Comparison of ENCODE assay signal across 20 cellular contexts in genomic region chr16:69804283-69804682, GRCh38. TPM values are rescaled to one million over a fixed set of nuclear protein-coding genes. Genes with fewer than 3 reads are reported as not detected.
DNase-seq lines count a peak whose midpoint lies in the region; FAIRE-seq and TF ChIP-seq lines count a peak whose summit lies in the region.
"Had no signal": no experiment of that assay in that cellular context is flagged by ENCODE, and none has a peak within 500 bp of the region (broad histone marks: within the 10 kb centered on the region; RNA-seq: fewer than 3 reads in every experiment).

No MANE protein-coding gene starts in this region.

- H3K36me3 Mint-ChIP-seq in progenitor cell of endocrine pancreas (ENCODE audit: insufficient read depth), result peaks cover 9% of the 10 kb centered on the region

- TF ChIP-seq CTCF in AG09309 (IDR thresholded peaks at IDR 0.05; ENCODE audit: control insufficient read depth, insufficient read depth, low read depth, low read length, missing control alignments), result no peak
- no peak for TF ChIP-seq CTCF in SK-N-SH (IDR thresholded peaks at IDR 0.05)
- TF ChIP-seq CTCF in fibroblast of mammary gland (conservative IDR thresholded peaks at IDR 0.05; ENCODE audit: control insufficient read depth, insufficient read depth, low read depth, low read length), result no peak
- TF ChIP-seq CTCF in progenitor cell of endocrine pancreas (IDR thresholded peaks at IDR 0.05; ENCODE audit: unreplicated experiment), result no peak
- TF ChIP-seq CTCF in GM20000 (IDR thresholded peaks at IDR 0.05; ENCODE audit: extremely low read depth, missing control alignments), result no peak
- no peak for TF ChIP-seq CTCF in kidney (IDR thresholded peaks at IDR 0.05; ENCODE audit: borderline replicate concordance, extremely low read depth, insufficient read depth)

- 6% methylated on average over 1 of the region's 1 CpG for WGBS in SK-N-SH (ENCODE audit: low lambda C conversion rate)

- H3K4me3 Mint-ChIP-seq in progenitor cell of endocrine pancreas (ENCODE audit: low read depth), result no peak overlapping the region
- H3K4me3 Mint-ChIP-seq: CD8-positive, alpha-beta memory T cell; GM23338 had no signal

- H3K36me3 ChIP-seq in SK-N-SH (replicated peaks in 1 of 2; ENCODE audit: control insufficient read depth in 1 of 2, insufficient read depth in 2 of 2, low read length in 1 of 2) (peaks cover 4 to 19% of the 10 kb centered on the region in 2 experiments), kidney (ENCODE audit: control insufficient read depth in 1 of 2, insufficient read depth in 2 of 2, low read length in 2 of 2) (peaks cover 7 to 13% of the 10 kb centered on the region in 2 donors)

- CTCF ChIA-PET in SK-N-SH (lab: Yijun Ruan, JAX), result interaction anchor here (1.1 to 1.5 kb wide), 2 partner anchors 126 to 133 kb away, joined by 3 to 8 read pairs; no protein-coding TSS in a partner anchor

- H3K27ac Mint-ChIP-seq in progenitor cell of endocrine pancreas, result peak overlapping the region; percentile 41
- H3K27ac Mint-ChIP-seq: GM23338 had no signal

- H3K4me2 ChIP-seq in SK-N-SH, result no peak overlapping the region
- H3K4me2 ChIP-seq: GM23338, PC-9 had no signal

- H3F3A ChIP-seq in SK-N-SH (replicated peaks; ENCODE audit: insufficient read depth), result peaks cover 16% of the 10 kb centered on the region

- peak; percentile 13 for DNase-seq in AG09309 (ENCODE audit: low read depth)
- DNase-seq in SK-N-SH, result no peak
- peak; percentile 55 for DNase-seq in fibroblast of mammary gland (ENCODE audit: low read depth)
- no peak for DNase-seq in progenitor cell of endocrine pancreas (ENCODE audit: low spot score, unreplicated experiment)
- DNase-seq in GM20000 (ENCODE audit: low spot score), result no peak
- no peak for DNase-seq in cardiac septum (ENCODE audit: low spot score)
- no peak for DNase-seq in kidney
- DNase-seq: C1 segment of cervical spinal cord; CD8-positive, alpha-beta memory T cell; DMS79 treated with DMSO at 0.1 percent for 48 hours; HCEC 1CT; NCI-H1092 treated with DMSO at 0.1 percent for 48 hours; NCI-H146; NCI-H2029 treated with DMSO at 0.1 percent for 48 hours; NCI-H2171; NCI-H526; PC-9; SIG-M5 had no signal

- H3K27me3 Mint-ChIP-seq in progenitor cell of endocrine pancreas, result no peaks in the 10 kb centered on the region
- H3K27me3 Mint-ChIP-seq: CD8-positive, alpha-beta memory T cell had no signal

- H3K9me3 ChIP-seq in SK-N-SH (no peaks in the 10 kb centered on the region), kidney (ENCODE audit: control insufficient read depth in 1 of 2, low read length in 2 of 2) (no peaks in the 10 kb centered on the region)

- no peaks in the 10 kb centered on the region for H3K9me2 ChIP-seq in SK-N-SH

- TF ChIP-seq RAD21 in SK-N-SH (IDR thresholded peaks at IDR 0.05; ENCODE audit: low read length), result no peak

- H3K4me3 ChIP-seq in AG09309 (ENCODE audit: control insufficient read depth, low read depth, low read length) (no peak overlapping the region), SK-N-SH (ENCODE audit: low read depth in 2 of 2, low read length in 1 of 2) (no peak overlapping the region), fibroblast of mammary gland (ENCODE audit: control insufficient read depth, low read depth, low read length) (no peak overlapping the region), kidney (ENCODE audit: low read length in 2 of 2) (no peak overlapping the region)
- H3K4me3 ChIP-seq: GM23338, PC-9 had no signal

- peak overlapping the region in 1 of 2 experiments; percentile 17; a peak in 1 of 4 replicates for H3K27ac ChIP-seq in SK-N-SH (ENCODE audit: low read depth in 2 of 2, low read length in 1 of 2)
- H3K27ac ChIP-seq in kidney (ENCODE audit: low read depth in 2 of 2, low read length in 2 of 2), result no peak overlapping the region
- H3K27ac ChIP-seq: PC-9, RWPE1 had no signal

- intact Hi-C loops in cardiac septum (cut with DNase I) (no loop called here), kidney (cut with DNase I) (no loop called here)

- H3K4me1 Mint-ChIP-seq in progenitor cell of endocrine pancreas (ENCODE audit: low read depth), result no peaks in the 10 kb centered on the region
- H3K4me1 Mint-ChIP-seq: CD8-positive, alpha-beta memory T cell; GM23338 had no signal

- H2AFZ ChIP-seq in SK-N-SH (ENCODE audit: low read depth), result no peak overlapping the region
- H2AFZ ChIP-seq: GM23338, PC-9 had no signal

- no peak for TF ChIP-seq EP300 in SK-N-SH (IDR thresholded peaks at IDR 0.05; ENCODE audit: borderline replicate concordance in 1 of 2, low read depth in 1 of 2, low read length in 1 of 2)

- no peaks in the 10 kb centered on the region for H4K20me1 ChIP-seq in SK-N-SH (ENCODE audit: insufficient read depth)

- no peaks in the 10 kb centered on the region for H3K79me2 ChIP-seq in SK-N-SH (ENCODE audit: insufficient read depth)

- no peak for FAIRE-seq in kidney (lab: Jason Lieb, UNC)

- H3K9me3 Mint-ChIP-seq in progenitor cell of endocrine pancreas (ENCODE audit: low read depth), result no peaks in the 10 kb centered on the region
- H3K9me3 Mint-ChIP-seq: CD8-positive, alpha-beta memory T cell; GM23338 had no signal

- H3K9ac ChIP-seq in SK-N-SH (no peak overlapping the region), kidney (ENCODE audit: low read length in 2 of 2) (no peak overlapping the region)

- no peaks in the 10 kb centered on the region for H3K27me3 ChIP-seq in SK-N-SH (ENCODE audit: insufficient read depth)

- H3K4me1 ChIP-seq in SK-N-SH (ENCODE audit: control insufficient read depth in 1 of 2, insufficient read depth in 2 of 2, low read depth in 1 of 2, low read length in 1 of 2), result no peaks in the 10 kb centered on the region; a peak in 1 of 4 replicates
- H3K4me1 ChIP-seq in kidney (ENCODE audit: control insufficient read depth in 1 of 2, insufficient read depth in 1 of 2, low read depth in 1 of 2, low read length in 2 of 2), result no peaks in the 10 kb centered on the region

- POLR2A ChIA-PET in SK-N-SH (lab: Yijun Ruan, JAX), result no interaction called here

TF ChIP-seq in SK-N-SH, 30 proteins besides CTCF, POLR2A, EP300 and RAD21:
- TF ChIP-seq ELF1 (IDR thresholded peaks at IDR 0.05) (no peak), SIN3A (IDR thresholded peaks at IDR 0.05; ENCODE audit: borderline replicate concordance, low read depth, low read length) (no peak), TCF12 (IDR thresholded peaks at IDR 0.05) (peak; percentile 45; the same call in 1 of the 2 replicates), JUND (IDR thresholded peaks at IDR 0.05) (no peak), POLR2AphosphoS5 (IDR thresholded peaks at IDR 0.05; ENCODE audit: low read depth, low read length) (no peak)

RNA-seq across cellular contexts. Expression of gene WWP2, which starts 42.2 kb away (rescaled TPM):
- polyA plus RNA-seq in SK-N-SH (2012; rRNA removed) (9.2 and 13.3 TPM in 2 replicates), kidney (ENCODE audit: insufficient read depth, low read depth, low replicate concordance) (30.0 TPM)
- 7.6 and 9.0 TPM in 2 replicates for polyA plus RNA-seq in SK-N-SH (2012; cell fraction: cytosol; rRNA removed)
- 24.1 and 30.3 TPM in 2 replicates for polyA plus RNA-seq in SK-N-SH (2012; cell fraction: nucleus; rRNA removed)
- total RNA-seq in progenitor cell of endocrine pancreas (58.8 and 62.3 TPM in 2 replicates), cardiac septum (23.8 TPM), kidney (128 TPM)

RNA-seq across cellular contexts. Expression of gene NOB1, which starts 49.6 kb away (rescaled TPM):
- polyA plus RNA-seq in SK-N-SH (2012; rRNA removed), result 79.5 and 86.3 TPM in 2 replicates
- 64.8 and 74.8 TPM in 2 replicates for polyA plus RNA-seq in SK-N-SH (2012; cell fraction: cytosol; rRNA removed)
- 48.5 and 55.5 TPM in 2 replicates for polyA plus RNA-seq in SK-N-SH (2012; cell fraction: nucleus; rRNA removed)
- 56.1 and 60.4 TPM in 2 replicates for total RNA-seq in progenitor cell of endocrine pancreas
- 16.1 TPM for total RNA-seq in cardiac septum
- 50.4 TPM for total RNA-seq in kidney
- 34.9 TPM for polyA plus RNA-seq in kidney (ENCODE audit: insufficient read depth, low read depth, low replicate concordance)

Comparison
In these comparisons a context has a peak if more than half of its experiments do, and no peak if none do; other contexts are left out.
1. DNase-seq: peak in AG09309 (single experiment) and fibroblast of mammary gland (single experiment); none in SK-N-SH (single experiment), progenitor cell of endocrine pancreas (single experiment), GM20000 (single experiment), cardiac septum (single experiment) and kidney (single experiment).